In the genomic region with DNA sequence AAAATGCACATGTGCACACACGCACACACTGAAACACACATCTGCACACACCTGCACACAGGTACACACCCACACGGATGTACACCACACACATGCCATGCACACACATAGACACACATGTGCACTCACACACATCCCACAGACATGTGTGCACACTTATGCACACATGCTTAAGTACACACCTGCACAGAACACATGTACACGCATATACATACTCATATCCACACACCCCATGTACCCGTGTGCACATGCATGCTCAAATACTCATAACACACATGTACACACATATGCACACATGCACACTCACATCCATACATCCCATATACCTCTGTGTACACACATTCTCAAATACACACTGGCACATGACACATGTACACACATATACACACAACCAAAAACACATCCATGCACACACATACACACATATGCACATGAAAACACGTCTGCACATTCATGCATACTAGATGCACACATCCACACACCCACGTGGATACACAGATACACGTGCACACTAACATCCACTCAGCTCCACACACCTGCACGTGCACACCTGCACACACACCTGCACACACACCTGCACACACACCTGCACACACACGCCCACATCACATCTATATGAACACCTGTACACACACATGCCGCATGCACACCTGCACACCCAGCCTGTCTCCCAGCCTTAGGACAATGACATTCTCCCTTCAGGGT, we compare ENCODE assay signal across 18 cellular contexts.
"Had no signal": no experiment of that assay in that cellular context is flagged by ENCODE, and none has a peak within 500 bp of the region (broad histone marks: within the 10 kb centered on the region; RNA-seq: fewer than 3 reads in every experiment).

No MANE protein-coding gene starts in this region.

- H3K9ac ChIP-seq: parathyroid adenoma had no signal

- H3K36me3 Mint-ChIP-seq: activated naive CD8-positive, alpha-beta T cell treated with anti-CD3 and anti-CD28 coated beads for 36 hours had no signal

- H3K27me3 Mint-ChIP-seq: activated naive CD8-positive, alpha-beta T cell treated with anti-CD3 and anti-CD28 coated beads for 36 hours; stimulated activated naive CD8-positive, alpha-beta T cell treated with anti-CD3 and anti-CD28 coated beads, Interleukin-15, Interleukin-2, amounts not matched to agents 100 ng/mL and 50 ng/mL, for 24 hours had no signal

- H3K4me3 Mint-ChIP-seq: activated naive CD8-positive, alpha-beta T cell treated with anti-CD3 and anti-CD28 coated beads for 36 hours; activated T-helper 17 cell treated with anti-CD3 and anti-CD28 coated beads, Interleukin-2, amount 50 U/mL, for 72 hours; memory B cell; naive thymus-derived CD8-positive, alpha-beta T cell; stimulated activated naive CD8-positive, alpha-beta T cell treated with anti-CD3 and anti-CD28 coated beads, Interleukin-15, Interleukin-2, amounts not matched to agents 100 ng/mL and 50 ng/mL, for 24 hours had no signal

- H3K9me3 ChIP-seq: left ventricle myocardium inferior, transverse colon had no signal

- H3K9me3 Mint-ChIP-seq: activated naive CD8-positive, alpha-beta T cell treated with anti-CD3 and anti-CD28 coated beads for 36 hours; activated T-helper 17 cell treated with anti-CD3 and anti-CD28 coated beads, Interleukin-2, amount 50 U/mL, for 72 hours had no signal

- H3K4me1 Mint-ChIP-seq: activated naive CD8-positive, alpha-beta T cell treated with anti-CD3 and anti-CD28 coated beads for 36 hours; activated T-helper 17 cell treated with anti-CD3 and anti-CD28 coated beads, Interleukin-2, amount 50 U/mL, for 72 hours had no signal

- H3K27ac Mint-ChIP-seq: activated naive CD8-positive, alpha-beta T cell treated with anti-CD3 and anti-CD28 coated beads for 36 hours; activated T-helper 17 cell treated with anti-CD3 and anti-CD28 coated beads, Interleukin-2, amount 50 U/mL, for 72 hours; memory B cell; naive thymus-derived CD8-positive, alpha-beta T cell; stimulated activated naive CD8-positive, alpha-beta T cell treated with anti-CD3 and anti-CD28 coated beads, Interleukin-15, Interleukin-2, amounts not matched to agents 100 ng/mL and 50 ng/mL, for 24 hours had no signal

- ATAC-seq: activated T-helper 17 cell treated with anti-CD3 and anti-CD28 coated beads, Interleukin-2, amount 50 U/mL, for 72 hours; foreskin keratinocyte; naive thymus-derived CD8-positive, alpha-beta T cell had no signal

- H3K4me3 ChIP-seq: cardiac muscle cell, left ventricle myocardium inferior, transverse colon had no signal

- H3K4me1 ChIP-seq: foreskin keratinocyte, left ventricle myocardium inferior, parathyroid adenoma, transverse colon had no signal

- H3K27ac ChIP-seq: cardiac muscle cell, foreskin keratinocyte, left ventricle myocardium inferior, parathyroid adenoma, transverse colon had no signal

- H3K79me2 ChIP-seq: parathyroid adenoma had no signal

- DNase-seq: activated CD4-positive, alpha-beta T cell treated with anti-CD3 and anti-CD28 coated beads, Interleukin-2, amount 50 U/mL, for 1 hour; activated naive CD4-positive, alpha-beta T cell; activated naive CD8-positive, alpha-beta T cell treated with anti-CD3 and anti-CD28 coated beads for 36 hours; activated T-cell treated with anti-CD3 and anti-CD28 coated beads for 4 hours; amniotic stem cell; foreskin keratinocyte; hypothalamus; left ventricle myocardium inferior; stimulated activated CD4-positive, alpha-beta T cell treated with anti-CD3 and anti-CD28 coated beads, Interleukin-12 subunit alpha, Interleukin-12 subunit beta, amount 100 ng/mL, for 4 hours; stimulated activated CD4-positive, alpha-beta T cell treated with anti-CD3 and anti-CD28 coated beads, Interleukin-1b, Interleukin-23, amount 100 ng/mL, for 48 hours; T1000; transverse colon had no signal

- H3K36me3 ChIP-seq: cardiac muscle cell, left ventricle myocardium inferior, transverse colon had no signal

- H2AFZ ChIP-seq: parathyroid adenoma had no signal

- H3K27me3 ChIP-seq: cardiac muscle cell, foreskin keratinocyte, transverse colon had no signal
